ENCODE assay signal across 9 cellular contexts in genomic region chr14:102568115-102568614, GRCh38. TPM values are rescaled to one million over a fixed set of nuclear protein-coding genes. Genes with fewer than 3 reads are reported as not detected.
DNase-seq lines count a peak whose midpoint lies in the region; ATAC-seq, FAIRE-seq and TF ChIP-seq lines count a peak whose summit lies in the region.
"Had no signal": no experiment of that assay in that cellular context is flagged by ENCODE, and none has a peak within 500 bp of the region (broad histone marks: within the 10 kb centered on the region; RNA-seq: fewer than 3 reads in every experiment).

No MANE protein-coding gene starts in this region.

- H3K27me3 ChIP-seq in tibial nerve: no peaks in the 10 kb centered on the region

- peak overlapping the region; percentile 69 for H3K27ac Mint-ChIP-seq in mesothelial cell of epicardium

- 33% methylated on average over 7 of the region's 7 CpGs for WGBS in A549 (ENCODE audit: missing lambda C conversion rate)
- 61 to 62% methylated on average over 7 of the region's 7 CpGs for WGBS in tibial nerve, 2 donors

- DNase-seq in A549 (ENCODE audit: low read depth in 1 of 2, low spot score in 1 of 2): peak; percentile 50 to 58
- peak; percentile 40 for DNase-seq in NCI-H146 (lab: John Stamatoyannopoulos, UW)
- peak; percentile 23 for DNase-seq in activated T-helper 9 cell treated with anti-CD3 and anti-CD28 coated beads, Interleukin-2, amount 50 U/mL, for 16 hours (ENCODE audit: low read depth)
- no peak for DNase-seq in mesothelial cell of epicardium (ENCODE audit: low spot score in 2 of 2, unreplicated experiment in 2 of 2)
- DNase-seq in D341Med (ENCODE audit: low spot score): no peak
- DNase-seq in tibial nerve (ENCODE audit: low spot score in 2 of 2): no peak

- no peak for TF ChIP-seq RAD21 in A549 (conservative IDR thresholded peaks at IDR 0.05 in 1 of 2, IDR thresholded peaks at IDR 0.05 in 1 of 2)

- H3K4me3 ChIP-seq in A549 (0 out of 3 replicates have a peak overlapping the region, but pooled peaks have one; percentile 17), tibial nerve (no peak overlapping the region)

- H3K4me3 Mint-ChIP-seq in mesothelial cell of epicardium: no peak overlapping the region
- H3K4me3 Mint-ChIP-seq: brain had no signal

- H3K36me3 Mint-ChIP-seq in mesothelial cell of epicardium: no peaks in the 10 kb centered on the region
- H3K36me3 Mint-ChIP-seq: brain had no signal

- POLR2A ChIA-PET in A549 (lab: Yijun Ruan, JAX): interaction anchor here (0.6 to 1.5 kb wide), 2 partner anchors 44 to 207 kb away, joined by 3 to 4 read pairs; no protein-coding TSS in a partner anchor

- H3K4me1 ChIP-seq in A549 (peaks cover 12% of the 10 kb centered on the region), tibial nerve (no peaks in the 10 kb centered on the region)

- peak overlapping the region; percentile 66 to 86 for H3K27ac ChIP-seq in A549
- H3K27ac ChIP-seq in tibial nerve: no peak overlapping the region

- ATAC-seq in A549 (peak; percentile 94 to 99), GM19328 (IDR thresholded peaks at IDR 0.05; ENCODE audit: unreplicated experiment) (no peak), HG02870 (IDR thresholded peaks at IDR 0.05; ENCODE audit: unreplicated experiment) (no peak)

- no peak for TF ChIP-seq CTCF in A549 (IDR thresholded peaks at IDR 0.05)
- no peak for TF ChIP-seq CTCF in mesothelial cell of epicardium (IDR thresholded peaks at IDR 0.05; ENCODE audit: unreplicated experiment)
- no peak for TF ChIP-seq CTCF in tibial nerve (IDR thresholded peaks at IDR 0.05)

- H3K36me3 ChIP-seq in tibial nerve: no peaks in the 10 kb centered on the region

- peak overlapping the region; percentile 79 for H3K4me2 ChIP-seq in A549

- H3K27me3 Mint-ChIP-seq in mesothelial cell of epicardium (ENCODE audit: low read depth): no peaks in the 10 kb centered on the region

- H3K9me3 ChIP-seq in A549 (no peaks in the 10 kb centered on the region), tibial nerve (no peaks in the 10 kb centered on the region)

- CTCF ChIA-PET in A549 (lab: Yijun Ruan, JAX): interaction anchor here (0.9 to 1.8 kb wide), 6 partner anchors 9 to 43 kb away, joined by 3 to 6 read pairs (median 4); no protein-coding TSS in a partner anchor

- H3K9me3 Mint-ChIP-seq in mesothelial cell of epicardium: no peaks in the 10 kb centered on the region

- FAIRE-seq in A549 (lab: Jason Lieb, UNC): no peak

- TF ChIP-seq POLR2A in A549 (IDR thresholded peaks at IDR 0.05; ENCODE audit: low read length) (no peak), tibial nerve (IDR thresholded peaks at IDR 0.05) (no peak)

- peaks cover 8% of the 10 kb centered on the region for H3K4me1 Mint-ChIP-seq in mesothelial cell of epicardium

- TF ChIP-seq EP300 in A549 (IDR thresholded peaks at IDR 0.05) (no peak), tibial nerve (IDR thresholded peaks at IDR 0.05) (no peak)

TF ChIP-seq in A549, 52 proteins besides CTCF, POLR2A, EP300 and RAD21:
- TF ChIP-seq POLR2AphosphoS2 (conservative IDR thresholded peaks at IDR 0.05; ENCODE audit: low read length) (no peak), CBX2 (IDR thresholded peaks at IDR 0.05; ENCODE audit: borderline replicate concordance, low read depth) (no peak), TP53 (CRISPR knock-in tag; IDR thresholded peaks at IDR 0.05) (no peak), FOSL2 (IDR thresholded peaks at IDR 0.05) (no peak), FOSL2 (CRISPR knock-in tag; IDR thresholded peaks at IDR 0.05) (no peak), SREBF2 (IDR thresholded peaks at IDR 0.05) (no peak), EHMT2 (IDR thresholded peaks at IDR 0.05; ENCODE audit: low read depth) (no peak), RFX5 (IDR thresholded peaks at IDR 0.05) (no peak), USF2 (IDR thresholded peaks at IDR 0.05) (no peak), FOSB (CRISPR knock-in tag; IDR thresholded peaks at IDR 0.05) (no peak), HOXB13 (CRISPR knock-in tag; IDR thresholded peaks at IDR 0.05; ENCODE audit: low read depth) (no peak), CHD2 (IDR thresholded peaks at IDR 0.05; ENCODE audit: low read length, partially characterized antibody) (no peak), CEBPB (IDR thresholded peaks at IDR 0.05) (no peak), SMC3 (IDR thresholded peaks at IDR 0.05) (no peak)
- TF ChIP-seq, protein P1, sequence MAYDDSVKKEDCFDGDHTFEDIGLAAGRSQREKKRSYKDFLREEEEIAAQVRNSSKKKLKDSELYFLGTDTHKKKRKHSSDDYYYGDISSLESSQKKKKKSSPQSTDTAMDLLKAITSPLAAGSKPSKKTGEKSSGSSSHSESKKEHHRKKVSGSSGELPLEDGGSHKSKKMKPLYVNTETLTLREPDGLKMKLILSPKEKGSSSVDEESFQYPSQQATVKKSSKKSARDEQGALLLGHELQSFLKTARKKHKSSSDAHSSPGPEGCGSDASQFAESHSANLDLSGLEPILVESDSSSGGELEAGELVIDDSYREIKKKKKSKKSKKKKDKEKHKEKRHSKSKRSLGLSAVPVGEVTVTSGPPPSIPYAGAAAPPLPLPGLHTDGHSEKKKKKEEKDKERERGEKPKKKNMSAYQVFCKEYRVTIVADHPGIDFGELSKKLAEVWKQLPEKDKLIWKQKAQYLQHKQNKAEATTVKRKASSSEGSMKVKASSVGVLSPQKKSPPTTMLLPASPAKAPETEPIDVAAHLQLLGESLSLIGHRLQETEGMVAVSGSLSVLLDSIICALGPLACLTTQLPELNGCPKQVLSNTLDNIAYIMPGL (CRISPR knock-in tag; IDR thresholded peaks at IDR 0.05; ENCODE audit: borderline replicate concordance): no peak

RNA-seq across cellular contexts. Expression of gene RCOR1, which starts 24.3 kb away (rescaled TPM):
- polyA plus RNA-seq in A549 (2011; rRNA removed): 24.7 and 25.5 TPM in 2 replicates
- 8.3 and 10.0 TPM in 2 replicates for polyA plus RNA-seq in A549 (2012; cell fraction: cytosol; rRNA removed)
- polyA plus RNA-seq in A549 (2012; cell fraction: nucleus; rRNA removed): 8.0 and 10.3 TPM in 2 replicates
- polyA plus RNA-seq in A549 (2017; fragmentation: RNase III; extraction: RNeasy Plus Mini Kit Qiagen cat#74134 plus additional on column Dnase treatment): 16.4 to 17.7 TPM (median 17.1 TPM) in 3 replicates
- 22.7 and 24.3 TPM in 2 replicates for polyA minus RNA-seq in A549 (2011; rRNA and poly(A)+ RNA removed)
- 43.2 to 47.4 TPM (median 45.1 TPM) in 3 replicates for total RNA-seq in mesothelial cell of epicardium
- total RNA-seq in tibial nerve: 10 to 100 TPM in 2 of 4 donors, 1 to 10 TPM in 2; 6.3 to 12.8 (median 10.0) TPM

RNA-seq across cellular contexts. Expression of gene ANKRD9, which starts 58.6 kb away (rescaled TPM):
- polyA plus RNA-seq in A549 (2011; rRNA removed) (6.3 and 7.5 TPM in 2 replicates), A549 (2017; fragmentation: RNase III; extraction: RNeasy Plus Mini Kit Qiagen cat#74134 plus additional on column Dnase treatment) (8.7 to 12.4 TPM (median 11.8 TPM) in 3 replicates)
- polyA plus RNA-seq in A549 (2012; cell fraction: cytosol; rRNA removed): 25.6 and 37.7 TPM in 2 replicates
- 56.7 and 92.9 TPM in 2 replicates for polyA plus RNA-seq in A549 (2012; cell fraction: nucleus; rRNA removed)
- polyA minus RNA-seq in A549 (2011; rRNA and poly(A)+ RNA removed): 5.0 and 6.9 TPM in 2 replicates
- total RNA-seq in mesothelial cell of epicardium (22.1 to 23.9 TPM (median 22.7 TPM) in 3 replicates), tibial nerve (10 to 100 TPM; 11.4 to 39.3 (median 26.2) TPM)

Comparison
In these comparisons a context has a peak if more than half of its experiments do, and no peak if none do; other contexts are left out.
1. ATAC-seq: peak in A549 (2 of 2); none in GM19328 (single experiment) and HG02870 (single experiment).
2. DNase-seq: peak in A549 (2 of 2), NCI-H146 (single experiment) and activated T-helper 9 cell treated with anti-CD3 and anti-CD28 coated beads, Interleukin-2, amount 50 U/mL, for 16 hours (single experiment); none in mesothelial cell of epicardium (0 of 2), D341Med (single experiment) and tibial nerve (0 of 2).
3. H3K27ac ChIP-seq: peak in A549 (2 of 2); none in tibial nerve (0 of 4).